In genomic region chr5:141001854-141002666, GRCh38 we compare ENCODE assay signal across 8 cellular contexts. TPM values are rescaled to one million over a fixed set of nuclear protein-coding genes. Genes with fewer than 3 reads are reported as not detected.
A peak's percentile ranks its signal among the peaks of the same experiment; 100 is the strongest.
DNase-seq lines count a peak whose midpoint lies in the region; ATAC-seq and TF ChIP-seq lines count a peak whose summit lies in the region.

No MANE protein-coding gene starts in this region.

- no peak for TF ChIP-seq CTCF in breast epithelium (IDR thresholded peaks at IDR 0.05)

- intact Hi-C loops in breast epithelium (cut with DNase I; ENCODE audit: low total_unique reads) = no loop called here

- no peak for ATAC-seq in HG03097 (IDR thresholded peaks at IDR 0.05; ENCODE audit: low FRiP score, unreplicated experiment)
- no peak for ATAC-seq in GM21528 (IDR thresholded peaks at IDR 0.05; ENCODE audit: low FRiP score, unreplicated experiment)

- 1 to 5% methylated on average over 15 of the region's 19 CpGs for WGBS in mesodermal cell (ENCODE audit: insufficient coverage in 2 of 2), 2 experiments

- no peak for TF ChIP-seq POLR2A in breast epithelium (IDR thresholded peaks at IDR 0.05)

- no peaks in the 10 kb centered on the region for H3K9me3 ChIP-seq in breast epithelium
- H3K9me3 ChIP-seq in mesodermal cell (ENCODE audit: control insufficient read depth, low read length) = no peaks in the 10 kb centered on the region

- DNase-seq in AG20443 (ENCODE audit: low spot score) (peak; percentile 15), NCI-H1105 (lab: John Stamatoyannopoulos, UW) (peak; percentile 68), breast epithelium (ENCODE audit: low spot score in 2 of 2) (no peak), HK-2 (ENCODE audit: unreplicated experiment) (no peak), DMS114 treated with DMSO at 0.1 percent for 48 hours (lab: John Stamatoyannopoulos, UW; ENCODE audit: unreplicated experiment) (no peak)

- H3K27ac ChIP-seq in breast epithelium (no peak overlapping the region), mesodermal cell (ENCODE audit: low read depth, low read length, severe bottlenecking) (peak overlapping the region; percentile 86)

- no peaks in the 10 kb centered on the region for H3K27me3 ChIP-seq in breast epithelium

- H3K36me3 ChIP-seq in breast epithelium (no peaks in the 10 kb centered on the region), mesodermal cell (ENCODE audit: control insufficient read depth, insufficient read depth, low read length) (no peaks in the 10 kb centered on the region)

- H3K4me1 ChIP-seq in breast epithelium (no peaks in the 10 kb centered on the region), mesodermal cell (ENCODE audit: control insufficient read depth, insufficient read depth, low read length, poor library complexity, severe bottlenecking) (peaks cover 24% of the 10 kb centered on the region)

- H3K4me3 ChIP-seq in breast epithelium = peak overlapping the region in 2 of 3 donors; percentile 46 to 59
- H3K4me3 ChIP-seq in mesodermal cell (ENCODE audit: extremely low read depth, insufficient read depth, low read length, poor library complexity, severe bottlenecking) = peak overlapping the region; percentile 38

RNA-seq across cellular contexts. Expression of gene PCDHAC2, which starts 35.8 kb away (rescaled TPM):
- total RNA-seq in breast epithelium = 1 to 10 TPM; 2.1 to 2.8 (median 2.6) TPM
- 2.6 TPM for polyA plus RNA-seq in mesodermal cell (2013, experiment 1 of 2)
- polyA plus RNA-seq in mesodermal cell (2013, experiment 2 of 2) = 2.8 TPM

RNA-seq across cellular contexts. Expression of gene PCDHB1, which starts 49.1 kb away (rescaled TPM):
- under 1 TPM in 2 of 3 donors, not detected in 1; under 0.01 TPM for total RNA-seq in breast epithelium
- not detected for polyA plus RNA-seq in mesodermal cell (2013, experiment 1 of 2)
- polyA plus RNA-seq in mesodermal cell (2013, experiment 2 of 2) = not detected

Comparison
In these comparisons a context has a peak if more than half of its experiments do, and no peak if none do; other contexts are left out.
1. DNase-seq: peak in AG20443 (single experiment) and NCI-H1105 (single experiment); none in breast epithelium (0 of 2), HK-2 (single experiment) and DMS114 treated with DMSO at 0.1 percent for 48 hours (single experiment).